ENCODE assay signal across 1 cellular context in the genomic region with DNA sequence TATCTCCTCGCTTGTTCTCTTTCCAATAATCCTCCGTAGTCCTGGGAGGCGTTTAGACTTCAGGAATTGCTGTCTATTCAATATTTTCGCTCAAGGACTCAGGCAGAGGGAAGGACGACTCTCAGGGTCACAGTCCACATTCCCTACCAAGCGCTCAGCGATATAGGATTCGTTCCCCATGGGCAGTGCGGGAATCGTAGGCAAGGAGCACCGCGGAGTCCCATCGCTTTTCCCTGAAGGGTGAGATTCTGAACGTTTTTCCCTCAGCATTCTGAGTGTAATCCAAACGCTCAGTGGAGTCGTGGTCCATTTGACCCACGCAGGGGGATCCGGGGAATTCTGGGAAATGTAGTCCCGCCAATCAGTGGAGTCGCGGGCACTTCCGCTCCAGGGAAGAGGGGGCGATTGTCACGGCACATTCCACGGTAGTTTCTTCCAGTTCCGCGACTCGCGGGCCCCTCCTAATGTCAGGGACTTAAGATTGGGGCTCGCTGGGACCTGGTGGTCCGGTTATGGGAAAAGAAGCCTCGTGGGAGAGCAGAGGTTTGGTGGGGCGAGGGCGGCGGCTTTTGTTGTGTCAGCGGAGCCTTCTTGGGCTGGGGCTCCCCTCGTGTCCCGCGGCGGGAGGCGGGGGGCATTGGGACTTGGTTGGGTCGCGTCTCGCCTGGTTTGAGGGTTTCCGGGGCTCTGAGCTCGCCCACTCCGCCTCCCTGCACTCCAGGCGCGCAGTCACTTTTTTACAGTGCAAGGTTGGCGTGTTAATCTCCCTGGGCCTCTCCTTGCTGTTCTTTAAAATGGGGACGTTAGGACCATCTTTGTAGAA.
A peak's percentile ranks its signal among the peaks of the same experiment; 100 is the strongest.
TF ChIP-seq lines count a peak whose summit lies in the region.

A gene (plus strand): TSS at position 364 of the 823 bp plus-strand sequence. CDS start 3,079 bp downstream, outside the sequence.

TF ChIP-seq in HepG2, 621 proteins besides CTCF, POLR2A, EP300 and RAD21 (continued from another document and continues in another):
- TF ChIP-seq, protein P1, sequence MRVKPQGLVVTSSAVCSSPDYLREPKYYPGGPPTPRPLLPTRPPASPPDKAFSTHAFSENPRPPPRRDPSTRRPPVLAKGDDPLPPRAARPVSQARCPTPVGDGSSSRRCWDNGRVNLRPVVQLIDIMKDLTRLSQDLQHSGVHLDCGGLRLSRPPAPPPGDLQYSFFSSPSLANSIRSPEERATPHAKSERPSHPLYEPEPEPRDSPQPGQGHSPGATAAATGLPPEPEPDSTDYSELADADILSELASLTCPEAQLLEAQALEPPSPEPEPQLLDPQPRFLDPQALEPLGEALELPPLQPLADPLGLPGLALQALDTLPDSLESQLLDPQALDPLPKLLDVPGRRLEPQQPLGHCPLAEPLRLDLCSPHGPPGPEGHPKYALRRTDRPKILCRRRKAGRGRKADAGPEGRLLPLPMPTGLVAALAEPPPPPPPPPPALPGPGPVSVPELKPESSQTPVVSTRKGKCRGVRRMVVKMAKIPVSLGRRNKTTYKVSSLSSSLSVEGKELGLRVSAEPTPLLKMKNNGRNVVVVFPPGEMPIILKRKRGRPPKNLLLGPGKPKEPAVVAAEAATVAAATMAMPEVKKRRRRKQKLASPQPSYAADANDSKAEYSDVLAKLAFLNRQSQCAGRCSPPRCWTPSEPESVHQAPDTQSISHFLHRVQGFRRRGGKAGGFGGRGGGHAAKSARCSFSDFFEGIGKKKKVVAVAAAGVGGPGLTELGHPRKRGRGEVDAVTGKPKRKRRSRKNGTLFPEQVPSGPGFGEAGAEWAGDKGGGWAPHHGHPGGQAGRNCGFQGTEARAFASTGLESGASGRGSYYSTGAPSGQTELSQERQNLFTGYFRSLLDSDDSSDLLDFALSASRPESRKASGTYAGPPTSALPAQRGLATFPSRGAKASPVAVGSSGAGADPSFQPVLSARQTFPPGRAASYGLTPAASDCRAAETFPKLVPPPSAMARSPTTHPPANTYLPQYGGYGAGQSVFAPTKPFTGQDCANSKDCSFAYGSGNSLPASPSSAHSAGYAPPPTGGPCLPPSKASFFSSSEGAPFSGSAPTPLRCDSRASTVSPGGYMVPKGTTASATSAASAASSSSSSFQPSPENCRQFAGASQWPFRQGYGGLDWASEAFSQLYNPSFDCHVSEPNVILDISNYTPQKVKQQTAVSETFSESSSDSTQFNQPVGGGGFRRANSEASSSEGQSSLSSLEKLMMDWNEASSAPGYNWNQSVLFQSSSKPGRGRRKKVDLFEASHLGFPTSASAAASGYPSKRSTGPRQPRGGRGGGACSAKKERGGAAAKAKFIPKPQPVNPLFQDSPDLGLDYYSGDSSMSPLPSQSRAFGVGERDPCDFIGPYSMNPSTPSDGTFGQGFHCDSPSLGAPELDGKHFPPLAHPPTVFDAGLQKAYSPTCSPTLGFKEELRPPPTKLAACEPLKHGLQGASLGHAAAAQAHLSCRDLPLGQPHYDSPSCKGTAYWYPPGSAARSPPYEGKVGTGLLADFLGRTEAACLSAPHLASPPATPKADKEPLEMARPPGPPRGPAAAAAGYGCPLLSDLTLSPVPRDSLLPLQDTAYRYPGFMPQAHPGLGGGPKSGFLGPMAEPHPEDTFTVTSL (CRISPR knock-in tag; IDR thresholded peaks at IDR 0.05; ENCODE audit: borderline replicate concordance): no peak; the same call in 1 of the 2 replicates
- TF ChIP-seq, protein P2, sequence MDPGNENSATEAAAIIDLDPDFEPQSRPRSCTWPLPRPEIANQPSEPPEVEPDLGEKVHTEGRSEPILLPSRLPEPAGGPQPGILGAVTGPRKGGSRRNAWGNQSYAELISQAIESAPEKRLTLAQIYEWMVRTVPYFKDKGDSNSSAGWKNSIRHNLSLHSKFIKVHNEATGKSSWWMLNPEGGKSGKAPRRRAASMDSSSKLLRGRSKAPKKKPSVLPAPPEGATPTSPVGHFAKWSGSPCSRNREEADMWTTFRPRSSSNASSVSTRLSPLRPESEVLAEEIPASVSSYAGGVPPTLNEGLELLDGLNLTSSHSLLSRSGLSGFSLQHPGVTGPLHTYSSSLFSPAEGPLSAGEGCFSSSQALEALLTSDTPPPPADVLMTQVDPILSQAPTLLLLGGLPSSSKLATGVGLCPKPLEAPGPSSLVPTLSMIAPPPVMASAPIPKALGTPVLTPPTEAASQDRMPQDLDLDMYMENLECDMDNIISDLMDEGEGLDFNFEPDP (CRISPR knock-in tag; conservative IDR thresholded peaks at IDR 0.05): no peak
- peak; percentile 58; the same call in 1 of the 2 replicates for TF ChIP-seq MEF2D (CRISPR knock-in tag; IDR thresholded peaks at IDR 0.05)
- TF ChIP-seq ZNF790 (CRISPR knock-in tag; IDR thresholded peaks at IDR 0.05; ENCODE audit: borderline replicate concordance): 0 out of 2 replicates have a peak, but pooled peaks have one; percentile 71
- no peak for TF ChIP-seq EHMT2 (IDR thresholded peaks at IDR 0.05; ENCODE audit: borderline replicate concordance, low read depth, low read length)
- no peak for TF ChIP-seq STAG1 (CRISPR knock-in tag; IDR thresholded peaks at IDR 0.05)
- peak; percentile 93 for TF ChIP-seq KDM1A (CRISPR knock-in tag; IDR thresholded peaks at IDR 0.05)
- TF ChIP-seq NFYB (CRISPR knock-in tag; IDR thresholded peaks at IDR 0.05): peak; percentile 44
- TF ChIP-seq SCMH1 (CRISPR knock-in tag; IDR thresholded peaks at IDR 0.05; ENCODE audit: borderline replicate concordance): no peak
- TF ChIP-seq THYN1 (CRISPR knock-in tag; IDR thresholded peaks at IDR 0.05; ENCODE audit: borderline replicate concordance, low read depth): 0 out of 2 replicates have a peak, but pooled peaks have one; percentile 24
- TF ChIP-seq, protein P3, sequence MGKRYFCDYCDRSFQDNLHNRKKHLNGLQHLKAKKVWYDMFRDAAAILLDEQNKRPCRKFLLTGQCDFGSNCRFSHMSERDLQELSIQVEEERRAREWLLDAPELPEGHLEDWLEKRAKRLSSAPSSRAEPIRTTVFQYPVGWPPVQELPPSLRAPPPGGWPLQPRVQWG (CRISPR knock-in tag; IDR thresholded peaks at IDR 0.05; ENCODE audit: borderline replicate concordance, low read depth): no peak
- 0 out of 2 replicates have a peak, but pooled peaks have one; percentile 14 for TF ChIP-seq ZNF746 (CRISPR knock-in tag; IDR thresholded peaks at IDR 0.05)
- no peak for TF ChIP-seq ZNF343 (CRISPR knock-in tag; IDR thresholded peaks at IDR 0.05)
- no peak for TF ChIP-seq ZNF724P (CRISPR knock-in tag; IDR thresholded peaks at IDR 0.05; ENCODE audit: borderline replicate concordance)
- TF ChIP-seq, protein P4, sequence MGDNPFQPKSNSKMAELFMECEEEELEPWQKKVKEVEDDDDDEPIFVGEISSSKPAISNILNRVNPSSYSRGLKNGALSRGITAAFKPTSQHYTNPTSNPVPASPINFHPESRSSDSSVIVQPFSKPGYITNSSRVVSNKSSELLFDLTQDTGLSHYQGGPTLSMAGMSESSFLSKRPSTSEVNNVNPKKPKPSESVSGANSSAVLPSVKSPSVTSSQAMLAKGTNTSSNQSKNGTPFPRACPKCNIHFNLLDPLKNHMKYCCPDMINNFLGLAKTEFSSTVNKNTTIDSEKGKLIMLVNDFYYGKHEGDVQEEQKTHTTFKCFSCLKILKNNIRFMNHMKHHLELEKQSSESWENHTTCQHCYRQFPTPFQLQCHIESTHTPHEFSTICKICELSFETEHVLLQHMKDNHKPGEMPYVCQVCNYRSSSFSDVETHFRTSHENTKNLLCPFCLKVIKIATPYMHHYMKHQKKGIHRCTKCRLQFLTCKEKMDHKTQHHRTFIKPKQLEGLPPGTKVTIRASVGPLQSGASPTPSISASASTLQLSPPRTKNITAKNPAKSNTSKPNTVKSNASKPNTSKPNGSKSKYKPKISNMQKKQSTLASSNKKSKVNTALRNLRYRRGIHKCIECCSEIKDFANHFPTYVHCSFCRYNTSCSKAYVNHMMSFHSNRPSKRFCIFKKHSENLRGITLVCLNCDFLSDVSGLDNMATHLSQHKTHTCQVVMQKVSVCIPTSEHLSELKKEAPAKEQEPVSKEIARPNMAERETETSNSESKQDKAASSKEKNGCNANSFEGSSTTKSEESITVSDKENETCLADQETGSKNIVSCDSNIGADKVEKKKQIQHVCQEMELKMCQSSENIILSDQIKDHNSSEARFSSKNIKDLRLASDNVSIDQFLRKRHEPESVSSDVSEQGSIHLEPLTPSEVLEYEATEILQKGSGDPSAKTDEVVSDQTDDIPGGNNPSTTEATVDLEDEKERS (CRISPR knock-in tag; IDR thresholded peaks at IDR 0.05): no peak
- no peak for TF ChIP-seq EZH2 (conservative IDR thresholded peaks at IDR 0.05; ENCODE audit: low read depth, low read length)
- TF ChIP-seq, protein P5, sequence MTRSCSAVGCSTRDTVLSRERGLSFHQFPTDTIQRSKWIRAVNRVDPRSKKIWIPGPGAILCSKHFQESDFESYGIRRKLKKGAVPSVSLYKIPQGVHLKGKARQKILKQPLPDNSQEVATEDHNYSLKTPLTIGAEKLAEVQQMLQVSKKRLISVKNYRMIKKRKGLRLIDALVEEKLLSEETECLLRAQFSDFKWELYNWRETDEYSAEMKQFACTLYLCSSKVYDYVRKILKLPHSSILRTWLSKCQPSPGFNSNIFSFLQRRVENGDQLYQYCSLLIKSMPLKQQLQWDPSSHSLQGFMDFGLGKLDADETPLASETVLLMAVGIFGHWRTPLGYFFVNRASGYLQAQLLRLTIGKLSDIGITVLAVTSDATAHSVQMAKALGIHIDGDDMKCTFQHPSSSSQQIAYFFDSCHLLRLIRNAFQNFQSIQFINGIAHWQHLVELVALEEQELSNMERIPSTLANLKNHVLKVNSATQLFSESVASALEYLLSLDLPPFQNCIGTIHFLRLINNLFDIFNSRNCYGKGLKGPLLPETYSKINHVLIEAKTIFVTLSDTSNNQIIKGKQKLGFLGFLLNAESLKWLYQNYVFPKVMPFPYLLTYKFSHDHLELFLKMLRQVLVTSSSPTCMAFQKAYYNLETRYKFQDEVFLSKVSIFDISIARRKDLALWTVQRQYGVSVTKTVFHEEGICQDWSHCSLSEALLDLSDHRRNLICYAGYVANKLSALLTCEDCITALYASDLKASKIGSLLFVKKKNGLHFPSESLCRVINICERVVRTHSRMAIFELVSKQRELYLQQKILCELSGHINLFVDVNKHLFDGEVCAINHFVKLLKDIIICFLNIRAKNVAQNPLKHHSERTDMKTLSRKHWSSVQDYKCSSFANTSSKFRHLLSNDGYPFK (CRISPR knock-in tag; IDR thresholded peaks at IDR 0.05; ENCODE audit: borderline replicate concordance): no peak
- no peak; the same call in 1 of the 2 replicates for TF ChIP-seq SIX4 (CRISPR knock-in tag; IDR thresholded peaks at IDR 0.05)
- no peak for TF ChIP-seq ZNF230 (CRISPR knock-in tag; IDR thresholded peaks at IDR 0.05)
- TF ChIP-seq, protein P6, sequence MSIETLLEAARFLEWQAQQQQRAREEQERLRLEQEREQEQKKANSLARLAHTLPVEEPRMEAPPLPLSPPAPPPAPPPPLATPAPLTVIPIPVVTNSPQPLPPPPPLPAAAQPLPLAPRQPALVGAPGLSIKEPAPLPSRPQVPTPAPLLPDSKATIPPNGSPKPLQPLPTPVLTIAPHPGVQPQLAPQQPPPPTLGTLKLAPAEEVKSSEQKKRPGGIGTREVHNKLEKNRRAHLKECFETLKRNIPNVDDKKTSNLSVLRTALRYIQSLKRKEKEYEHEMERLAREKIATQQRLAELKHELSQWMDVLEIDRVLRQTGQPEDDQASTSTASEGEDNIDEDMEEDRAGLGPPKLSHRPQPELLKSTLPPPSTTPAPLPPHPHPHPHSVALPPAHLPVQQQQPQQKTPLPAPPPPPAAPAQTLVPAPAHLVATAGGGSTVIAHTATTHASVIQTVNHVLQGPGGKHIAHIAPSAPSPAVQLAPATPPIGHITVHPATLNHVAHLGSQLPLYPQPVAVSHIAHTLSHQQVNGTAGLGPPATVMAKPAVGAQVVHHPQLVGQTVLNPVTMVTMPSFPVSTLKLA (IDR thresholded peaks at IDR 0.05): no peak
- no peak for TF ChIP-seq SKI (IDR thresholded peaks at IDR 0.05; ENCODE audit: partially characterized antibody)
- TF ChIP-seq ZNF616 (CRISPR knock-in tag; IDR thresholded peaks at IDR 0.05; ENCODE audit: low read depth): no peak
- peak; percentile 64 for TF ChIP-seq HNRNPLL (IDR thresholded peaks at IDR 0.05; ENCODE audit: low read depth, low read length, poor library complexity, severe bottlenecking)
- TF ChIP-seq NFKB2 (CRISPR knock-in tag; IDR thresholded peaks at IDR 0.05; ENCODE audit: borderline replicate concordance): no peak; the same call in 1 of the 2 replicates
- no peak for TF ChIP-seq MED1 (CRISPR knock-in tag; IDR thresholded peaks at IDR 0.05)
- no peak for TF ChIP-seq ZNF780A (CRISPR knock-in tag; IDR thresholded peaks at IDR 0.05)
- TF ChIP-seq, protein P7, sequence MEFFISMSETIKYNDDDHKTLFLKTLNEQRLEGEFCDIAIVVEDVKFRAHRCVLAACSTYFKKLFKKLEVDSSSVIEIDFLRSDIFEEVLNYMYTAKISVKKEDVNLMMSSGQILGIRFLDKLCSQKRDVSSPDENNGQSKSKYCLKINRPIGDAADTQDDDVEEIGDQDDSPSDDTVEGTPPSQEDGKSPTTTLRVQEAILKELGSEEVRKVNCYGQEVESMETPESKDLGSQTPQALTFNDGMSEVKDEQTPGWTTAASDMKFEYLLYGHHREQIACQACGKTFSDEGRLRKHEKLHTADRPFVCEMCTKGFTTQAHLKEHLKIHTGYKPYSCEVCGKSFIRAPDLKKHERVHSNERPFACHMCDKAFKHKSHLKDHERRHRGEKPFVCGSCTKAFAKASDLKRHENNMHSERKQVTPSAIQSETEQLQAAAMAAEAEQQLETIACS (CRISPR knock-in tag; IDR thresholded peaks at IDR 0.05): no peak
- TF ChIP-seq U2AF1 (optimal IDR thresholded peaks at IDR 0.05; ENCODE audit: low read depth, low read length): no peak
- no peak for TF ChIP-seq ZNF207 (IDR thresholded peaks at IDR 0.05; ENCODE audit: borderline replicate concordance)
